37 cellular contexts compared by ENCODE assay signal in the genomic region with DNA sequence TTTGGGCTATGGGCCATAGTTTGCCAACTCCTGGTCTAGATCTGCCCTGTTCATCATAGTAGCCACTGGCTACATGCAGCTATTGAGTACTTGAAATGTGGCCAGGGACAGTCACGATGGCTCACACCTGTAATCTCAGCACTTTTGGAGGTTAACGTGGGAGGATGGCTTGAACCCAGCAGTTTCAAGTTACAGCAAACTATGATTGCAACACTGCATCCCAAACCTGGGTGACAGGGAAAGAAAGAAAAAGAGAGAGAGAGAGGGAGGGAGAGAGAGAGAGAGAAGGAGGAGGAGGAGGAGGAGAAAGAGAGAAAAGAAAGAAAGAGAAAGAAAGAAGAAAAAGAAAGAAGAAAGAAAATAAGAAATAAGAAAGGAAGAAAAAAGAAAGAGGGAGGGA. TPM values are rescaled to one million over a fixed set of nuclear protein-coding genes. Genes with fewer than 3 reads are reported as not detected.
A peak's percentile ranks its signal among the peaks of the same experiment; 100 is the strongest.
DNase-seq lines count a peak whose midpoint lies in the region; ATAC-seq, FAIRE-seq and TF ChIP-seq lines count a peak whose summit lies in the region.
"Had no signal": no experiment of that assay in that cellular context is flagged by ENCODE, and none has a peak within 500 bp of the region (broad histone marks: within the 10 kb centered on the region; RNA-seq: fewer than 3 reads in every experiment).

No MANE protein-coding gene starts in this region.

- FAIRE-seq in bronchial epithelial cell (lab: Jason Lieb, UNC): peak; percentile 66
- FAIRE-seq: frontal cortex, TTC549 had no signal

- no peaks in the 10 kb centered on the region for H3K9me3 Mint-ChIP-seq in MCF 10A (ENCODE audit: unreplicated experiment)
- H3K9me3 Mint-ChIP-seq: activated naive CD8-positive, alpha-beta T cell treated with anti-CD3 and anti-CD28 coated beads, Interleukin-2, amount 10 ng/mL, durations not matched to agents 7 days and 5 days; activated T-cell treated with anti-CD3 and anti-CD28 coated beads, Interleukin-2, amount 50 U/mL, for 24 hours; stimulated activated naive CD8-positive, alpha-beta T cell treated with anti-CD3 and anti-CD28 coated beads, Interleukin-15, amount 100 ng/mL, for 72 hours; T-helper 1 cell treated with Interleukin-12 subunit alpha and Interleukin-12 subunit beta and Interleukin-4 antibody, amounts not matched to agents 30 μg/mL and 1 μg/mL, for 36 hours had no signal

- H3K4me1 Mint-ChIP-seq in MCF 10A (ENCODE audit: insufficient read depth, unreplicated experiment): peaks cover 12% of the 10 kb centered on the region

- TF ChIP-seq CTCF in MCF 10A (IDR thresholded peaks at IDR 0.05; ENCODE audit: unreplicated experiment) (no peak), breast epithelium (IDR thresholded peaks at IDR 0.05) (no peak), bronchial epithelial cell (IDR thresholded peaks at IDR 0.05; ENCODE audit: insufficient read depth, low read length, severe bottlenecking) (no peak)

- H3K4me3 Mint-ChIP-seq in MCF 10A (ENCODE audit: unreplicated experiment): no peak overlapping the region
- H3K4me3 Mint-ChIP-seq: activated naive CD8-positive, alpha-beta T cell treated with anti-CD3 and anti-CD28 coated beads, Interleukin-2, amount 10 ng/mL, durations not matched to agents 7 days and 5 days; activated T-cell treated with anti-CD3 and anti-CD28 coated beads, Interleukin-2, amount 50 U/mL, for 24 hours; endodermal cell; HFFc6; stimulated activated naive CD8-positive, alpha-beta T cell treated with anti-CD3 and anti-CD28 coated beads, Interleukin-15, amount 100 ng/mL, for 72 hours; T-helper 1 cell treated with Interleukin-12 subunit alpha and Interleukin-12 subunit beta and Interleukin-4 antibody, amounts not matched to agents 30 μg/mL and 1 μg/mL, for 36 hours had no signal

- no peak overlapping the region for H3K4me3 ChIP-seq in breast epithelium
- no peak overlapping the region for H3K4me3 ChIP-seq in bronchial epithelial cell (ENCODE audit: low read depth, low read length)
- H3K4me3 ChIP-seq: esophagus squamous epithelium, right atrium auricular region, SK-N-MC, thoracic aorta had no signal

- intact Hi-C loops in MCF 10A (cut with micrococcal nuclease) (no loop called here), breast epithelium (cut with DNase I; ENCODE audit: low total_unique reads) (no loop called here)

- no peaks in the 10 kb centered on the region for H3K36me3 Mint-ChIP-seq in MCF 10A (ENCODE audit: insufficient read depth, unreplicated experiment)

- H3K9me3 ChIP-seq in breast epithelium: no peaks in the 10 kb centered on the region
- H3K9me3 ChIP-seq: esophagus squamous epithelium, right atrium auricular region, thoracic aorta had no signal

- no peaks in the 10 kb centered on the region for H3K36me3 ChIP-seq in breast epithelium
- no peaks in the 10 kb centered on the region for H3K36me3 ChIP-seq in bronchial epithelial cell (ENCODE audit: control insufficient read depth, insufficient read depth, low read length)
- H3K36me3 ChIP-seq: esophagus squamous epithelium, right atrium auricular region, thoracic aorta had no signal

- no peaks in the 10 kb centered on the region for H3K4me1 ChIP-seq in breast epithelium
- H3K4me1 ChIP-seq: right atrium auricular region had no signal

- CTCF ChIA-PET in MCF 10A (lab: Yijun Ruan, JAX): interaction anchor here (0.7 to 0.8 kb wide), 2 partner anchors 10 to 42 kb away, joined by 4 to 5 read pairs; no protein-coding TSS in a partner anchor

- no TSS peak for BruUV-seq in MCF 10A (replicated peaks; lab: Mats Ljungman, UMichigan)

- H3K27me3 Mint-ChIP-seq in MCF 10A (ENCODE audit: insufficient read depth, unreplicated experiment): peaks cover 23% of the 10 kb centered on the region

- TF ChIP-seq POLR2A in breast epithelium (IDR thresholded peaks at IDR 0.05): no peak

- no peak overlapping the region for H3K27ac Mint-ChIP-seq in MCF 10A (ENCODE audit: low read depth, unreplicated experiment)
- H3K27ac Mint-ChIP-seq: activated naive CD8-positive, alpha-beta T cell treated with anti-CD3 and anti-CD28 coated beads, Interleukin-2, amount 10 ng/mL, durations not matched to agents 7 days and 5 days; activated T-cell treated with anti-CD3 and anti-CD28 coated beads, Interleukin-2, amount 50 U/mL, for 24 hours; endodermal cell; HFFc6; stimulated activated naive CD8-positive, alpha-beta T cell treated with anti-CD3 and anti-CD28 coated beads, Interleukin-15, amount 100 ng/mL, for 72 hours; T-helper 1 cell treated with Interleukin-12 subunit alpha and Interleukin-12 subunit beta and Interleukin-4 antibody, amounts not matched to agents 30 μg/mL and 1 μg/mL, for 36 hours had no signal

- H3K27me3 ChIP-seq in breast epithelium (no peaks in the 10 kb centered on the region), bronchial epithelial cell (ENCODE audit: control insufficient read depth, insufficient read depth, low read length) (peaks cover 7% of the 10 kb centered on the region)
- H3K27me3 ChIP-seq: right atrium auricular region had no signal

- H3K27ac ChIP-seq in breast epithelium: no peak overlapping the region
- H3K27ac ChIP-seq: KMS-11, right atrium auricular region, SK-N-MC, thoracic aorta had no signal

- POLR2A ChIA-PET in MCF 10A (lab: Yijun Ruan, JAX): interaction anchor here (0.6 to 4.4 kb wide), 11 partner anchors 8 to 535 kb away, joined by 3 to 44 read pairs (median 3); a partner anchor contains a TSS

- ATAC-seq in left lobe of liver: peak; percentile 77
- no peak for ATAC-seq in GM19455 (IDR thresholded peaks at IDR 0.05; ENCODE audit: unreplicated experiment)
- ATAC-seq: stimulated activated naive CD8-positive, alpha-beta T cell treated with anti-CD3 and anti-CD28 coated beads, Interleukin-15, amount 100 ng/mL, for 72 hours had no signal

- DNase-seq in MCF 10A (ENCODE audit: unreplicated experiment) (peak; percentile 98), breast epithelium (ENCODE audit: low spot score in 2 of 2) (no peak), bronchial epithelial cell (ENCODE audit: low read depth) (peak; percentile 97), left lobe of liver (ENCODE audit: low spot score) (peak; percentile 77), NCI-H526 treated with DMSO at 0.1 percent for 48 hours (lab: John Stamatoyannopoulos, UW) (no peak), NOMO-1 treated with DMSO at 0.1 percent for 48 hours (lab: John Stamatoyannopoulos, UW; ENCODE audit: unreplicated experiment) (no peak), ecto neural progenitor cell (ENCODE audit: low spot score) (no peak)
- DNase-seq: 8988T; activated CD4-positive, alpha-beta T cell treated with anti-CD3 and anti-CD28 coated beads, Interleukin-2, amount 50 U/mL, for 1 hour; activated CD4-positive, CD25-positive, alpha-beta regulatory T cell; activated gamma-delta T cell; activated naive CD8-positive, alpha-beta T cell treated with anti-CD3 and anti-CD28 coated beads, Interleukin-2, amount 10 ng/mL, durations not matched to agents 7 days and 5 days; activated T-cell treated with anti-CD3 and anti-CD28 coated beads, Interleukin-2, amount 50 U/mL, for 24 hours; aorta; caudate nucleus; DMS79 treated with DMSO at 0.1 percent for 48 hours; endodermal cell; esophagus squamous epithelium; HFFc6; hypothalamus; NCI-H1417; NCI-H2081 treated with DMSO at 0.1 percent for 48 hours; NCI-H446; NCI-H82; stimulated activated CD4-positive, alpha-beta T cell treated with anti-CD3 and anti-CD28 coated beads, Interleukin-1b, Interleukin-23, amount 100 ng/mL, for 48 hours; stimulated activated naive CD8-positive, alpha-beta T cell treated with anti-CD3 and anti-CD28 coated beads, Interleukin-15, amount 100 ng/mL, for 72 hours had no signal

RNA-seq across cellular contexts. Expression of a gene that starts 5.1 kb away (rescaled TPM):
- not detected in 2 replicates for total RNA-seq in MCF 10A (2022)
- total RNA-seq in breast epithelium: not detected
- total RNA-seq in bronchial epithelial cell: not detected in 2 replicates
- total RNA-seq in left lobe of liver: not detected
- total RNA-seq: activated naive CD8-positive, alpha-beta T cell treated with anti-CD3 and anti-CD28 coated beads, Interleukin-2, amount 10 ng/mL, durations not matched to agents 7 days and 5 days; aorta; endodermal cell; esophagus squamous epithelium; frontal cortex; HFFc6; HT1080; mesenteric fat pad; OCI-LY7; right atrium auricular region; thoracic aorta had no signal

RNA-seq across cellular contexts. Expression of a gene that starts 12.1 kb away (rescaled TPM):
- total RNA-seq in MCF 10A (2022) (313 and 364 TPM in 2 replicates), breast epithelium (10 to 100 TPM; 56.3 to 90.5 (median 68.9) TPM), bronchial epithelial cell (67.4 and 71.3 TPM in 2 replicates), left lobe of liver (56.1 TPM)

RNA-seq across cellular contexts. Expression of a gene that starts 38.6 kb away (rescaled TPM):
- total RNA-seq in MCF 10A (2022) (322 and 327 TPM in 2 replicates), breast epithelium (100 to 1,000 TPM; 148 to 256 (median 220) TPM), bronchial epithelial cell (133 and 161 TPM in 2 replicates), left lobe of liver (45.6 TPM)

RNA-seq across cellular contexts. Expression of a gene that starts 40.4 kb away (rescaled TPM):
- total RNA-seq in MCF 10A (2022): 112 and 115 TPM in 2 replicates
- total RNA-seq in breast epithelium: 10 to 100 TPM; 63.4 to 94.1 (median 77.7) TPM
- 29.2 and 40.6 TPM in 2 replicates for total RNA-seq in bronchial epithelial cell
- total RNA-seq in left lobe of liver: 74.1 TPM

Comparison
In these comparisons a context has a peak if more than half of its experiments do, and no peak if none do; other contexts are left out.
1. DNase-seq: peak in MCF 10A (single experiment), bronchial epithelial cell (single experiment) and left lobe of liver (single experiment); none in breast epithelium (0 of 2), NCI-H526 treated with DMSO at 0.1 percent for 48 hours (single experiment), NOMO-1 treated with DMSO at 0.1 percent for 48 hours (single experiment) and ecto neural progenitor cell (single experiment).